In genomic region chr1:118711356-118711755, GRCh38 we compare ENCODE assay signal across 32 cellular contexts.
"Had no signal": no experiment of that assay in that cellular context is flagged by ENCODE, and none has a peak within 500 bp of the region (broad histone marks: within the 10 kb centered on the region; RNA-seq: fewer than 3 reads in every experiment).

No MANE protein-coding gene starts in this region.

- H3K4me1 ChIP-seq: adrenal gland, body of pancreas, esophagus muscularis mucosa, foreskin keratinocyte, heart left ventricle had no signal

- H3K9me3 ChIP-seq: adrenal gland, body of pancreas, esophagus muscularis mucosa, gastrocnemius medialis, heart left ventricle had no signal

- H3K27me3 ChIP-seq: adrenal gland, body of pancreas, esophagus muscularis mucosa, foreskin keratinocyte, gastrocnemius medialis, heart left ventricle had no signal

- ATAC-seq: activated CD4-positive, CD25-positive, alpha-beta regulatory T cell treated with anti-CD3 and anti-CD28 coated beads, Interleukin-2, amount 50 U/mL, for 24 hours; activated CD8-positive, alpha-beta T cell treated with anti-CD3 and anti-CD28 coated beads for 36 hours; activated naive CD8-positive, alpha-beta T cell treated with anti-CD3 and anti-CD28 coated beads, Interleukin-2, amount 50 U/mL, for 24 hours; activated T-cell treated with anti-CD3 and anti-CD28 coated beads, Interleukin-2, amount 50 U/mL, for 4 hours; activated T-helper 17 cell treated with anti-CD3 and anti-CD28 coated beads, Interleukin-2, amount 50 U/mL, for 72 hours; body of pancreas; effector memory CD8-positive, alpha-beta T cell; foreskin keratinocyte; gastrocnemius medialis; heart left ventricle; T-helper 17 cell had no signal

- DNase-seq: activated B cell treated with CpG ODN at 0.5 μM for 24 hours; activated CD4-positive, alpha-beta T cell treated with anti-CD3 and anti-CD28 coated beads for 48 hours; activated CD4-positive, alpha-beta T cell treated with anti-CD3 and anti-CD28 coated beads, Interleukin-2, amount 50 U/mL, for 1 hour; activated CD4-positive, alpha-beta T cell treated with anti-CD3 and anti-CD28 coated beads, Interleukin-2, amount 50 U/mL, for 48 hours; activated CD8-positive, alpha-beta memory T cell treated with anti-CD3 and anti-CD28 coated beads for 24 hours; activated CD8-positive, alpha-beta T cell treated with anti-CD3 and anti-CD28 coated beads for 36 hours; activated effector memory CD4-positive, alpha-beta T cell treated with Interleukin-2 at 50 U/mL for 16 hours; activated gamma-delta T cell treated with Interleukin-2 at 50 U/mL for 16 hours; activated naive CD4-positive, alpha-beta T cell treated with anti-CD3 and anti-CD28 coated beads, Interleukin-2, amount 50 U/mL, for 16 hours; activated naive CD4-positive, alpha-beta T cell treated with Interleukin-2 at 50 U/mL for 16 hours; activated naive CD8-positive, alpha-beta T cell treated with anti-CD3 and anti-CD28 coated beads for 36 hours; activated naive CD8-positive, alpha-beta T cell treated with anti-CD3 and anti-CD28 coated beads, Interleukin-2, amount 50 U/mL, for 24 hours; activated T-cell treated with anti-CD3 and anti-CD28 coated beads, Interleukin-2, amount 50 U/mL, for 4 hours; adrenal gland; amygdala; aorta; body of pancreas; caudate nucleus; cortex of kidney; dermis blood vessel endothelial cell; effector CD4-positive, alpha-beta T cell; effector memory CD8-positive, alpha-beta T cell; erythroblast; foreskin keratinocyte; gastrocnemius medialis; glutamatergic neuron; heart left ventricle; T-helper 1 cell; T-helper 17 cell had no signal

- H3K27ac Mint-ChIP-seq: activated B cell treated with CpG ODN at 0.5 μM for 24 hours; activated CD8-positive, alpha-beta T cell treated with anti-CD3 and anti-CD28 coated beads for 36 hours; activated naive CD8-positive, alpha-beta T cell treated with anti-CD3 and anti-CD28 coated beads for 36 hours; activated naive CD8-positive, alpha-beta T cell treated with anti-CD3 and anti-CD28 coated beads, Interleukin-2, amount 50 U/mL, for 24 hours; activated T-helper 17 cell treated with anti-CD3 and anti-CD28 coated beads, Interleukin-2, amount 50 U/mL, for 72 hours; effector memory CD8-positive, alpha-beta T cell; T-helper 17 cell had no signal

- H3K4me3 Mint-ChIP-seq: activated B cell treated with CpG ODN at 0.5 μM for 24 hours; activated CD8-positive, alpha-beta T cell treated with anti-CD3 and anti-CD28 coated beads for 36 hours; activated naive CD8-positive, alpha-beta T cell treated with anti-CD3 and anti-CD28 coated beads for 36 hours; activated naive CD8-positive, alpha-beta T cell treated with anti-CD3 and anti-CD28 coated beads, Interleukin-2, amount 50 U/mL, for 24 hours; activated T-cell treated with anti-CD3 and anti-CD28 coated beads, Interleukin-2, amount 50 U/mL, for 4 hours; activated T-helper 17 cell treated with anti-CD3 and anti-CD28 coated beads, Interleukin-2, amount 50 U/mL, for 72 hours; effector memory CD8-positive, alpha-beta T cell; T-helper 17 cell had no signal

- H3K36me3 Mint-ChIP-seq: activated naive CD8-positive, alpha-beta T cell treated with anti-CD3 and anti-CD28 coated beads for 36 hours had no signal

- H3K9me3 Mint-ChIP-seq: activated B cell treated with CpG ODN at 0.5 μM for 24 hours had no signal

- H3K4me1 Mint-ChIP-seq: activated B cell treated with CpG ODN at 0.5 μM for 24 hours; activated naive CD8-positive, alpha-beta T cell treated with anti-CD3 and anti-CD28 coated beads for 36 hours; activated naive CD8-positive, alpha-beta T cell treated with anti-CD3 and anti-CD28 coated beads, Interleukin-2, amount 50 U/mL, for 24 hours; activated T-helper 17 cell treated with anti-CD3 and anti-CD28 coated beads, Interleukin-2, amount 50 U/mL, for 72 hours; T-helper 17 cell had no signal

- H3K4me3 ChIP-seq: adrenal gland, body of pancreas, esophagus muscularis mucosa, gastrocnemius medialis, heart left ventricle had no signal

- H3K27me3 Mint-ChIP-seq: activated B cell treated with CpG ODN at 0.5 μM for 24 hours; activated CD8-positive, alpha-beta T cell treated with anti-CD3 and anti-CD28 coated beads for 36 hours; activated naive CD8-positive, alpha-beta T cell treated with anti-CD3 and anti-CD28 coated beads for 36 hours; activated naive CD8-positive, alpha-beta T cell treated with anti-CD3 and anti-CD28 coated beads, Interleukin-2, amount 50 U/mL, for 24 hours; activated T-helper 17 cell treated with anti-CD3 and anti-CD28 coated beads, Interleukin-2, amount 50 U/mL, for 72 hours; effector memory CD8-positive, alpha-beta T cell; T-helper 17 cell had no signal

- H3K36me3 ChIP-seq: adrenal gland, esophagus muscularis mucosa, gastrocnemius medialis, heart left ventricle had no signal
